ENCODE assay signal across 13 cellular contexts in genomic region chr17:42405076-42405475, GRCh38.
"Had no signal": no experiment of that assay in that cellular context is flagged by ENCODE, and none has a peak within 500 bp of the region (broad histone marks: within the 10 kb centered on the region; RNA-seq: fewer than 3 reads in every experiment).

No MANE protein-coding gene starts in this region.

- H3K27me3 ChIP-seq: cardiac muscle cell had no signal

- DNase-seq: activated CD4-positive, alpha-beta T cell treated with anti-CD3 and anti-CD28 coated beads, Interleukin-2, amount 10 ng/mL, durations not matched to agents 7 days and 5 days; activated gamma-delta T cell treated with Interleukin-2 at 50 U/mL for 16 hours; activated T-cell treated with anti-CD3 and anti-CD28 coated beads, Interleukin-2, amount 50 U/mL, for 72 hours; nucleus accumbens; retina; stimulated activated CD4-positive, alpha-beta T cell treated with anti-CD3 and anti-CD28 coated beads, Interleukin-12 subunit alpha, Interleukin-12 subunit beta, amount 100 ng/mL, for 4 hours; stimulated activated CD4-positive, alpha-beta T cell treated with anti-CD3 and anti-CD28 coated beads, Interleukin-1b, Interleukin-23, amount 100 ng/mL, for 48 hours; stimulated activated naive CD8-positive, alpha-beta T cell treated with anti-CD3 and anti-CD28 coated beads, Interleukin-15, Interleukin-2, amounts not matched to agents 100 U/mL and 50 U/mL, for 24 hours had no signal

- ATAC-seq: activated CD4-positive, CD25-positive, alpha-beta regulatory T cell treated with anti-CD3 and anti-CD28 coated beads, Interleukin-2, amount 50 U/mL, for 24 hours; activated T-cell treated with anti-CD3 and anti-CD28 coated beads, Interleukin-2, amount 50 U/mL, for 72 hours; stimulated activated naive CD8-positive, alpha-beta T cell treated with anti-CD3 and anti-CD28 coated beads, Interleukin-15, Interleukin-2, amounts not matched to agents 100 U/mL and 50 U/mL, for 24 hours had no signal

- H3K36me3 ChIP-seq: cardiac muscle cell had no signal

- H3K9me3 Mint-ChIP-seq: activated CD4-positive, alpha-beta T cell treated with anti-CD3 and anti-CD28 coated beads, Interleukin-2, amount 10 ng/mL, durations not matched to agents 7 days and 5 days; activated T-cell treated with anti-CD3 and anti-CD28 coated beads, Interleukin-2, amount 50 U/mL, for 72 hours; nephron; T-helper 1 cell treated with Interleukin-12 subunit alpha and Interleukin-12 subunit beta and Interleukin-4 antibody, amounts not matched to agents 30 μg/mL and 1 μg/mL, for 36 hours had no signal

- H3K4me3 Mint-ChIP-seq: activated CD4-positive, alpha-beta T cell treated with anti-CD3 and anti-CD28 coated beads, Interleukin-2, amount 10 ng/mL, durations not matched to agents 7 days and 5 days; activated naive CD8-positive, alpha-beta T cell; activated T-cell treated with anti-CD3 and anti-CD28 coated beads, Interleukin-2, amount 50 U/mL, for 72 hours; nephron; T-helper 1 cell treated with Interleukin-12 subunit alpha and Interleukin-12 subunit beta and Interleukin-4 antibody, amounts not matched to agents 30 μg/mL and 1 μg/mL, for 36 hours had no signal

- H3K4me3 ChIP-seq: cardiac muscle cell had no signal

- H3K36me3 Mint-ChIP-seq: activated naive CD8-positive, alpha-beta T cell had no signal

- H3K27ac ChIP-seq: cardiac muscle cell had no signal

- H3K27me3 Mint-ChIP-seq: activated CD4-positive, alpha-beta T cell treated with anti-CD3 and anti-CD28 coated beads, Interleukin-2, amount 10 ng/mL, durations not matched to agents 7 days and 5 days; activated naive CD8-positive, alpha-beta T cell had no signal

- H3K27ac Mint-ChIP-seq: activated CD4-positive, alpha-beta T cell treated with anti-CD3 and anti-CD28 coated beads, Interleukin-2, amount 10 ng/mL, durations not matched to agents 7 days and 5 days; activated naive CD8-positive, alpha-beta T cell; activated T-cell treated with anti-CD3 and anti-CD28 coated beads, Interleukin-2, amount 50 U/mL, for 72 hours; T-helper 1 cell treated with Interleukin-12 subunit alpha and Interleukin-12 subunit beta and Interleukin-4 antibody, amounts not matched to agents 30 μg/mL and 1 μg/mL, for 36 hours had no signal
